28 cellular contexts compared by ENCODE assay signal in the genomic region with DNA sequence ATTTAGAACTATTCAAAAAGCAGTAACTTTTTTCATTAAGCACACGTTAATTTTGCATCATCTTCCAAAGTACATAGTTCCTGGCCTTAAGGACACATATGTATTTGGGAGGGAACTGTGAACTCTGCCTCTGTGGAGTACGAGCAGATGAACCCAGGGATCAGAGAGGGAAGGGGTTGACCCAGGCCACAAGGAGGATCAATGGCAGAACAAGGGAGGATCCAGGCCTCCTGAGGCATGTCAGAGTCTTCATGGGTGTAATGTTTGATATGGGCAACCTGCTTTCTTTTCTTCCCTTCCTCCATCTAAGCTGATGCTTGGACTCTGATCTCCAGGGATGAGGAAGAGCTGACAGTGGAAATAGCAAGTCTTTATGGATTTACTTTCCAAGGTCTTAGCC.
DNase-seq lines count a peak whose midpoint lies in the region; ATAC-seq and TF ChIP-seq lines count a peak whose summit lies in the region.
"Had no signal": no experiment of that assay in that cellular context is flagged by ENCODE, and none has a peak within 500 bp of the region (broad histone marks: within the 10 kb centered on the region; RNA-seq: fewer than 3 reads in every experiment).

No MANE protein-coding gene starts in this region.

- H3K79me1 ChIP-seq in mesendoderm (ENCODE audit: low read length), result no peaks in the 10 kb centered on the region

- ATAC-seq in stimulated activated naive CD8-positive, alpha-beta T cell treated with anti-CD3 and anti-CD28 coated beads, Interleukin-15, amount 100 ng/mL, for 72 hours, result no peak
- no peak for ATAC-seq in stimulated activated naive CD8-positive, alpha-beta T cell treated with anti-CD3 and anti-CD28 coated beads, Interleukin-15, Interleukin-2, amounts not matched to agents 100 U/mL and 50 U/mL, for 24 hours
- no peak for ATAC-seq in HG02973 (IDR thresholded peaks at IDR 0.05; ENCODE audit: unreplicated experiment)
- ATAC-seq: A549, PC-3 had no signal

- WGBS in mesendoderm (ENCODE audit: extremely low coverage, insufficient coverage, low lambda C conversion rate), result no CpG with 5 or more reads among the region's 2 CpGs

- peak overlapping the region; percentile 11 for H3K56ac ChIP-seq in mesendoderm (ENCODE audit: low read length)

- H3K9me3 Mint-ChIP-seq in stimulated activated naive CD8-positive, alpha-beta T cell treated with anti-CD3 and anti-CD28 coated beads, Interleukin-15, amount 100 ng/mL, for 72 hours, result no peaks in the 10 kb centered on the region
- no peaks in the 10 kb centered on the region for H3K9me3 Mint-ChIP-seq in endothelial cell (ENCODE audit: unreplicated experiment)
- H3K9me3 Mint-ChIP-seq: CD8-positive, alpha-beta memory T cell had no signal

- H3K4ac ChIP-seq in mesendoderm (ENCODE audit: low read depth, low read length), result no peak overlapping the region

- no peak overlapping the region for H3K18ac ChIP-seq in mesendoderm (ENCODE audit: low read length)

- no peaks in the 10 kb centered on the region for H3K9me3 ChIP-seq in WERI-Rb-1 (ENCODE audit: severe bottlenecking)
- H3K9me3 ChIP-seq: A549, SK-N-SH had no signal

- H3K4me1 Mint-ChIP-seq in stimulated activated naive CD8-positive, alpha-beta T cell treated with anti-CD3 and anti-CD28 coated beads, Interleukin-15, amount 100 ng/mL, for 72 hours, result peaks cover 7% of the 10 kb centered on the region
- peaks cover 3% of the 10 kb centered on the region for H3K4me1 Mint-ChIP-seq in endothelial cell (ENCODE audit: unreplicated experiment)
- H3K4me1 Mint-ChIP-seq: CD8-positive, alpha-beta memory T cell had no signal

- H2BK5ac ChIP-seq in mesendoderm (ENCODE audit: low read length), result no peak overlapping the region

- H3K27me3 ChIP-seq in WERI-Rb-1 (ENCODE audit: insufficient read depth, low read depth, severe bottlenecking), result no peaks in the 10 kb centered on the region
- no peaks in the 10 kb centered on the region for H3K27me3 ChIP-seq in mesendoderm (ENCODE audit: insufficient read depth, low read length, poor library complexity)

- no peaks in the 10 kb centered on the region for H3K4me1 ChIP-seq in mesendoderm (ENCODE audit: control insufficient read depth, low read depth, low read length)
- H3K4me1 ChIP-seq: A549 had no signal

- no peak overlapping the region for H4K5ac ChIP-seq in mesendoderm (ENCODE audit: low read length)

- H3K27ac Mint-ChIP-seq in stimulated activated naive CD8-positive, alpha-beta T cell treated with anti-CD3 and anti-CD28 coated beads, Interleukin-15, amount 100 ng/mL, for 72 hours, result peak overlapping the region; percentile 37 to 70
- no peak overlapping the region for H3K27ac Mint-ChIP-seq in endothelial cell (ENCODE audit: unreplicated experiment)

- no peak overlapping the region for H4K8ac ChIP-seq in mesendoderm (ENCODE audit: low read depth, low read length)

- no peak overlapping the region for H3K4me3 ChIP-seq in WERI-Rb-1 (ENCODE audit: low read depth, low read length)
- no peak overlapping the region for H3K4me3 ChIP-seq in mesendoderm (ENCODE audit: low read length)
- H3K4me3 ChIP-seq: A549 had no signal

- no peak overlapping the region for H2BK120ac ChIP-seq in mesendoderm (ENCODE audit: low read depth, low read length)

- DNase-seq in stimulated activated naive CD8-positive, alpha-beta T cell treated with anti-CD3 and anti-CD28 coated beads, Interleukin-15, amount 100 ng/mL, for 72 hours, result no peak
- no peak for DNase-seq in stimulated activated naive CD8-positive, alpha-beta T cell treated with anti-CD3 and anti-CD28 coated beads, Interleukin-15, Interleukin-2, amounts not matched to agents 100 U/mL and 50 U/mL, for 24 hours
- DNase-seq in WERI-Rb-1 (peak; percentile 59), mesendoderm (no peak), medulla oblongata (ENCODE audit: extremely low spot score) (no peak), endothelial cell (ENCODE audit: low spot score) (no peak), mesenteric fat pad (ENCODE audit: low spot score) (no peak)
- DNase-seq: AML-193; CD8-positive, alpha-beta memory T cell; DMS 273 treated with DMSO at 0.1 percent for 48 hours; DMS79; EL; GDM1; GOT3; HCEC 1CT; NCI-H1092 treated with DMSO at 0.1 percent for 48 hours; NCI-H1436; NCI-H187; NCI-H2081 treated with DMSO at 0.1 percent for 48 hours; NCI-H2171; NCI-H345; NCI-H510A treated with DMSO at 0.1 percent for 48 hours; PC-3; SK-N-SH; SW 1271 had no signal

- H3K27ac ChIP-seq in WERI-Rb-1 (peak overlapping the region; percentile 22; the same call in 1 of the 2 replicates), mesendoderm (ENCODE audit: low read depth, low read length) (no peak overlapping the region)
- H3K27ac ChIP-seq: A549, C4-2B had no signal

- no peak overlapping the region for H2AK5ac ChIP-seq in mesendoderm (ENCODE audit: low read length)

- no peak for TF ChIP-seq CTCF in WERI-Rb-1 (IDR thresholded peaks at IDR 0.05; ENCODE audit: low read depth, low read length)
- TF ChIP-seq CTCF in endothelial cell (IDR thresholded peaks at IDR 0.05; ENCODE audit: unreplicated experiment), result no peak

- no peak overlapping the region for H3K4me2 ChIP-seq in mesendoderm (ENCODE audit: low read length)
- H3K4me2 ChIP-seq: A549, SK-N-SH had no signal

- no peak overlapping the region for H2BK15ac ChIP-seq in mesendoderm (replicated peaks; ENCODE audit: low read depth)

- H3K23ac ChIP-seq in mesendoderm (ENCODE audit: low read length), result no peak overlapping the region

- H3K79me2 ChIP-seq in mesendoderm (ENCODE audit: control insufficient read depth, insufficient read depth, low read length), result no peaks in the 10 kb centered on the region

- no peaks in the 10 kb centered on the region for H3K36me3 ChIP-seq in WERI-Rb-1
- no peaks in the 10 kb centered on the region for H3K36me3 ChIP-seq in mesendoderm (ENCODE audit: control insufficient read depth, insufficient read depth, low read length)

- no peak overlapping the region for H3K4me3 Mint-ChIP-seq in stimulated activated naive CD8-positive, alpha-beta T cell treated with anti-CD3 and anti-CD28 coated beads, Interleukin-15, amount 100 ng/mL, for 72 hours
- H3K4me3 Mint-ChIP-seq in endothelial cell (ENCODE audit: unreplicated experiment), result no peak overlapping the region
- H3K4me3 Mint-ChIP-seq: CD8-positive, alpha-beta memory T cell had no signal

- H3K9ac ChIP-seq in mesendoderm (ENCODE audit: low read length), result no peak overlapping the region
- H3K9ac ChIP-seq: SK-N-SH had no signal

- no peaks in the 10 kb centered on the region for H3K36me3 Mint-ChIP-seq in endothelial cell (ENCODE audit: low read depth, unreplicated experiment)
- H3K36me3 Mint-ChIP-seq: CD8-positive, alpha-beta memory T cell had no signal

- H3K27me3 Mint-ChIP-seq in stimulated activated naive CD8-positive, alpha-beta T cell treated with anti-CD3 and anti-CD28 coated beads, Interleukin-15, amount 100 ng/mL, for 72 hours, result peaks cover 6% of the 10 kb centered on the region
- H3K27me3 Mint-ChIP-seq in endothelial cell (ENCODE audit: unreplicated experiment), result peaks cover 3% of the 10 kb centered on the region
